In genomic region chr1:108624069-108624468, GRCh38 we compare ENCODE assay signal across 27 cellular contexts. TPM values are rescaled to one million over a fixed set of nuclear protein-coding genes. Genes with fewer than 3 reads are reported as not detected.
A peak's percentile ranks its signal among the peaks of the same experiment; 100 is the strongest.
DNase-seq lines count a peak whose midpoint lies in the region; ATAC-seq, FAIRE-seq and TF ChIP-seq lines count a peak whose summit lies in the region.
"Had no signal": no experiment of that assay in that cellular context is flagged by ENCODE, and none has a peak within 500 bp of the region (broad histone marks: within the 10 kb centered on the region; RNA-seq: fewer than 3 reads in every experiment).

No MANE protein-coding gene starts in this region.

- H3K4me3 ChIP-seq in breast epithelium (no peak overlapping the region), HAP-1 (no peak overlapping the region), K562 (no peak overlapping the region), parathyroid adenoma (ENCODE audit: low read depth, low read length) (no peak overlapping the region), brain microvascular endothelial cell (ENCODE audit: low read depth, low read length) (no peak overlapping the region), esophagus squamous epithelium (no peak overlapping the region)
- H3K4me3 ChIP-seq: BLaER1, SK-N-MC had no signal

- H3K27ac Mint-ChIP-seq in MCF 10A (ENCODE audit: low read depth, unreplicated experiment), result no peak overlapping the region
- H3K27ac Mint-ChIP-seq: CD4-positive, CD25-positive, alpha-beta regulatory T cell had no signal

- H3K79me2 ChIP-seq in K562 (ENCODE audit: control insufficient read depth, insufficient read depth, low read length) (no peaks in the 10 kb centered on the region), parathyroid adenoma (no peaks in the 10 kb centered on the region)

- no peaks in the 10 kb centered on the region for H3K27me3 ChIP-seq in breast epithelium
- no peaks in the 10 kb centered on the region for H3K27me3 ChIP-seq in HAP-1 (ENCODE audit: low read depth)
- H3K27me3 ChIP-seq in K562 (ENCODE audit: control insufficient read depth in 2 of 2, insufficient read depth in 2 of 2, low read length in 2 of 2), result no peaks in the 10 kb centered on the region
- no peaks in the 10 kb centered on the region for H3K27me3 ChIP-seq in parathyroid adenoma (ENCODE audit: control insufficient read depth, insufficient read depth, low read length)
- H3K27me3 ChIP-seq in brain microvascular endothelial cell (replicated peaks), result no peaks in the 10 kb centered on the region
- H3K27me3 ChIP-seq in esophagus squamous epithelium, result no peaks in the 10 kb centered on the region
- H3K27me3 ChIP-seq: BLaER1 had no signal

- H3K36me3 ChIP-seq in breast epithelium, result no peaks in the 10 kb centered on the region
- no peaks in the 10 kb centered on the region for H3K36me3 ChIP-seq in HAP-1 (replicated peaks)
- peaks cover 8% of the 10 kb centered on the region; the same call in 2 of the 3 replicates for H3K36me3 ChIP-seq in K562 (ENCODE audit: control insufficient read depth, insufficient read depth, low read length)
- H3K36me3 ChIP-seq in parathyroid adenoma (ENCODE audit: control insufficient read depth, insufficient read depth, low read length), result no peaks in the 10 kb centered on the region
- H3K36me3 ChIP-seq in brain microvascular endothelial cell (replicated peaks), result no peaks in the 10 kb centered on the region
- no peaks in the 10 kb centered on the region for H3K36me3 ChIP-seq in esophagus squamous epithelium

- H2AFZ ChIP-seq in K562 (ENCODE audit: low read depth, low read length), result no peak overlapping the region
- H2AFZ ChIP-seq in parathyroid adenoma, result no peak overlapping the region

- no peaks in the 10 kb centered on the region for H3K4me1 Mint-ChIP-seq in MCF 10A (ENCODE audit: insufficient read depth, unreplicated experiment)

- H3K9ac ChIP-seq in K562 (ENCODE audit: insufficient read depth in 1 of 2, low read depth in 2 of 2, low read length in 2 of 2) (no peak overlapping the region), parathyroid adenoma (no peak overlapping the region)
- H3K9ac ChIP-seq: BLaER1 had no signal

- no peak for TF ChIP-seq CTCF in breast epithelium (IDR thresholded peaks at IDR 0.05)
- TF ChIP-seq CTCF in MCF 10A (IDR thresholded peaks at IDR 0.05; ENCODE audit: unreplicated experiment), result no peak
- no peak for TF ChIP-seq CTCF in K562 (IDR thresholded peaks at IDR 0.05 in 2 of 3, conservative IDR thresholded peaks at IDR 0.05 in 1 of 3; ENCODE audit: insufficient read depth in 2 of 3, low read depth in 1 of 3, low read length in 3 of 3)
- TF ChIP-seq CTCF in parathyroid adenoma (IDR thresholded peaks at IDR 0.05), result no peak
- no peak for TF ChIP-seq CTCF in brain microvascular endothelial cell (IDR thresholded peaks at IDR 0.05; ENCODE audit: low read depth, low read length, missing control alignments)
- TF ChIP-seq CTCF in esophagus squamous epithelium (IDR thresholded peaks at IDR 0.05), result no peak

- H3K27ac ChIP-seq in breast epithelium (peak overlapping the region; percentile 35 to 44), K562 (ENCODE audit: extremely low read depth, low read depth, low read length) (no peak overlapping the region), parathyroid adenoma (peak overlapping the region; percentile 15), brain microvascular endothelial cell (no peak overlapping the region), esophagus squamous epithelium (no peak overlapping the region)
- H3K27ac ChIP-seq: BLaER1, HL-60, RWPE1, SK-N-MC had no signal

- no peaks in the 10 kb centered on the region for H4K20me1 ChIP-seq in K562 (replicated peaks; ENCODE audit: control insufficient read depth, insufficient read depth, low read length)
- H4K20me1 ChIP-seq: BLaER1 had no signal

- ATAC-seq in K562, result peak; percentile 23; the same call in 1 of the 3 replicates
- ATAC-seq: Panc1 had no signal

- no peak for TF ChIP-seq EP300 in K562 (IDR thresholded peaks at IDR 0.05; ENCODE audit: low read length)

- POLR2A ChIA-PET in MCF 10A (lab: Yijun Ruan, JAX) (no interaction called here), K562 (lab: Yijun Ruan, JAX) (interaction anchor here (0.7 kb wide), 1 partner anchor 89 kb away, joined by 3 read pairs; the partner anchor contains the start of gene FNDC7)

- H3K9me3 ChIP-seq in breast epithelium (no peaks in the 10 kb centered on the region), HAP-1 (no peaks in the 10 kb centered on the region), K562 (replicated peaks; ENCODE audit: control insufficient read depth, insufficient read depth, low read depth, low read length) (no peaks in the 10 kb centered on the region), parathyroid adenoma (ENCODE audit: control insufficient read depth, low read length) (no peaks in the 10 kb centered on the region), esophagus squamous epithelium (no peaks in the 10 kb centered on the region)
- H3K9me3 ChIP-seq: BLaER1 had no signal

- BruUV-seq in MCF 10A (replicated peaks; lab: Mats Ljungman, UMichigan) (no TSS peak), K562 (replicated peaks; lab: Mats Ljungman, UMichigan) (no TSS peak)

- WGBS in K562 (ENCODE audit: insufficient coverage, low coverage, missing lambda C conversion rate), result 42% methylated on average over 1 of the region's 1 CpG
- WGBS in esophagus squamous epithelium, 2 donors, result 73 to 89% methylated on average over 1 of the region's 1 CpG

- H3K4me2 ChIP-seq in K562 (ENCODE audit: insufficient read depth, low read length) (no peak overlapping the region), parathyroid adenoma (ENCODE audit: low read length) (peak overlapping the region; percentile 34)
- H3K4me2 ChIP-seq: BLaER1 had no signal

- CTCF ChIA-PET in MCF 10A (lab: Yijun Ruan, JAX) (interaction anchor here (1.2 kb wide), 1 partner anchor 19 kb away, joined by 3 read pairs; no protein-coding TSS in a partner anchor), K562 (lab: Yijun Ruan, JAX; ENCODE audit: low intra/inter-chr PET ratio) (no interaction called here)

- no peak overlapping the region for H3K4me3 Mint-ChIP-seq in MCF 10A (ENCODE audit: unreplicated experiment)
- H3K4me3 Mint-ChIP-seq: CD4-positive, CD25-positive, alpha-beta regulatory T cell had no signal

- H3K36me3 Mint-ChIP-seq in MCF 10A (ENCODE audit: insufficient read depth, unreplicated experiment), result no peaks in the 10 kb centered on the region

- intact Hi-C loops in breast epithelium (cut with DNase I; ENCODE audit: low total_unique reads), result no loop called here
- intact Hi-C loops in MCF 10A (cut with micrococcal nuclease), result no loop called here
- intact Hi-C loops in K562 (cut with micrococcal nuclease), result no loop called here
- intact Hi-C loops in esophagus squamous epithelium (cut with DNase I), result no loop called here

- no peak for TF ChIP-seq POLR2A in breast epithelium (IDR thresholded peaks at IDR 0.05)
- TF ChIP-seq POLR2A in K562 (conservative IDR thresholded peaks at IDR 0.05), result no peak
- TF ChIP-seq POLR2A in GM12891 (IDR thresholded peaks at IDR 0.05; ENCODE audit: low read depth, low read length), result no peak
- no peak for TF ChIP-seq POLR2A in esophagus squamous epithelium (IDR thresholded peaks at IDR 0.05)

- in situ Hi-C loops in HAP-1 (cut with MboI; ENCODE audit: low sequenced_read_pairs) (no loop called here), K562 (cut with MboI) (no loop called here), brain microvascular endothelial cell (cut with HindIII; ENCODE audit: low pct_ligation_motif_present, low sequenced_read_pairs) (no loop called here)

- H3K27me3 Mint-ChIP-seq in MCF 10A (ENCODE audit: insufficient read depth, unreplicated experiment), result no peaks in the 10 kb centered on the region
- H3K27me3 Mint-ChIP-seq: CD4-positive, CD25-positive, alpha-beta regulatory T cell had no signal

- peaks cover 0 to 5% of the 10 kb centered on the region in 2 donors for H3K4me1 ChIP-seq in breast epithelium
- H3K4me1 ChIP-seq in HAP-1, result peaks cover 8% of the 10 kb centered on the region
- H3K4me1 ChIP-seq in K562 (replicated peaks in 1 of 2; ENCODE audit: control insufficient read depth in 2 of 2, insufficient read depth in 2 of 2, low read length in 2 of 2), result no peaks in the 10 kb centered on the region
- peaks cover 6% of the 10 kb centered on the region for H3K4me1 ChIP-seq in parathyroid adenoma
- peaks cover 0 to 23% (median 0%) of the 10 kb centered on the region in 3 donors for H3K4me1 ChIP-seq in esophagus squamous epithelium

- no peak for DNase-seq in breast epithelium (ENCODE audit: low spot score in 2 of 2)
- no peak for DNase-seq in MCF 10A (ENCODE audit: unreplicated experiment)
- peak; percentile 15 to 34 for DNase-seq in HAP-1 (ENCODE audit: low spot score in 2 of 2)
- no peak for DNase-seq in K562 (ENCODE audit: extremely low read depth in 1 of 4, low spot score in 3 of 4)
- DNase-seq in GM12891 (ENCODE audit: insufficient read length, low spot score), result no peak
- DNase-seq in brain microvascular endothelial cell, result no peak
- DNase-seq in esophagus squamous epithelium (lab: John Stamatoyannopoulos, UW), result no peak
- DNase-seq: CD4-positive, CD25-positive, alpha-beta regulatory T cell; DMS153; DND-41; Karpas-422; NCI-H1105 treated with DMSO at 0.1 percent for 48 hours; NCI-H2029; NCI-H446; NCI-H524 treated with DMSO at 0.1 percent for 48 hours; NCI-H774; SIG-M5 had no signal

- no peak for FAIRE-seq in K562 (lab: Jason Lieb, UNC)
- no peak for FAIRE-seq in GM12891 (lab: Jason Lieb, UNC)
- FAIRE-seq: GM19239 had no signal

- H3K9me1 ChIP-seq in K562 (ENCODE audit: control insufficient read depth, insufficient read depth, low read length), result no peaks in the 10 kb centered on the region

- no peak for TF ChIP-seq RAD21 in K562 (CRISPR knock-in tag; conservative IDR thresholded peaks at IDR 0.05 in 1 of 2, IDR thresholded peaks at IDR 0.05 in 1 of 2)

- H3K9me3 Mint-ChIP-seq in MCF 10A (ENCODE audit: unreplicated experiment), result no peaks in the 10 kb centered on the region
- H3K9me3 Mint-ChIP-seq: CD4-positive, CD25-positive, alpha-beta regulatory T cell had no signal

RNA-seq across cellular contexts. Expression of gene HENMT1, which starts 36.8 kb away (rescaled TPM):
- total RNA-seq in breast epithelium (1 to 10 TPM; 5.2 to 6.9 (median 6.6) TPM), MCF 10A (2022) (not detected in 2 replicates), K562 (2014; rRNA removed) (not detected in 2 replicates), K562 (2014; rRNA removed; fragmentation: Illumina TruSeq; extraction: Trizol) (not detected in 2 replicates), K562 (2015; rRNA removed; fragmentation: Illumina TruSeq; extraction: Trizol) (not detected in 2 replicates), K562 (2021) (not detected in 2 replicates), esophagus squamous epithelium (1 to 10 TPM in 3 of 4 donors, under 1 TPM in 1; 0.80 to 4.6 (median 2.0) TPM)
- not detected in 2 replicates for total RNA-seq in K562 (2011; cell fraction: chromatin; rRNA removed; ENCODE audit: low replicate concordance)
- not detected in 2 replicates for total RNA-seq in K562 (2011; cell fraction: nucleolus; rRNA removed)
- total RNA-seq in K562 (2011; cell fraction: nucleoplasm; rRNA removed), result not detected in 2 replicates
- polyA plus RNA-seq in K562 (2011; rRNA removed) (not detected in 2 replicates), K562 (2014; fragmentation: Illumina TruSeq; extraction: Trizol) (not detected in 2 replicates), K562 (2014; fragmentation: Nextera tagmentation; extraction: Ambion mirVana) (not detected), K562 (2014; rRNA removed) (0.19 TPM in 1 of 2 replicates, not detected in the other)
- not detected in 2 replicates for polyA plus RNA-seq in K562 (2011; cell fraction: cytosol; rRNA removed)
- polyA plus RNA-seq in K562 (2011; cell fraction: nucleus; rRNA removed), result not detected in 2 replicates
- not detected in 2 replicates for polyA plus RNA-seq in K562 (2012)
- not detected in 2 replicates for polyA minus RNA-seq in K562 (2011; rRNA and poly(A)+ RNA removed)
- polyA minus RNA-seq in K562 (2011; cell fraction: cytosol; rRNA and poly(A)+ RNA removed), result not detected in 2 replicates
- not detected in 2 replicates for polyA minus RNA-seq in K562 (2011; cell fraction: nucleus; rRNA and poly(A)+ RNA removed)
- 6.8 TPM for polyA plus RNA-seq in GM12891 (2012; ENCODE audit: low read depth, missing spikeins)
- total RNA-seq: A172, H4, M059J had no signal

Comparison
In these comparisons a context has a peak if more than half of its experiments do, and no peak if none do; other contexts are left out.
1. DNase-seq: peak in HAP-1 (2 of 2); none in breast epithelium (0 of 2), MCF 10A (single experiment), K562 (0 of 4), GM12891 (single experiment), brain microvascular endothelial cell (single experiment) and esophagus squamous epithelium (single experiment).
2. H3K27ac ChIP-seq: peak in breast epithelium (2 of 2) and parathyroid adenoma (single experiment); none in K562 (single experiment), brain microvascular endothelial cell (single experiment) and esophagus squamous epithelium (0 of 4).